19 cellular contexts compared by ENCODE assay signal in genomic region chr11:9150944-9151343, GRCh38. TPM values are rescaled to one million over a fixed set of nuclear protein-coding genes. Genes with fewer than 3 reads are reported as not detected.
DNase-seq lines count a peak whose midpoint lies in the region; ATAC-seq and TF ChIP-seq lines count a peak whose summit lies in the region.
"Had no signal": no experiment of that assay in that cellular context is flagged by ENCODE, and none has a peak within 500 bp of the region (broad histone marks: within the 10 kb centered on the region; RNA-seq: fewer than 3 reads in every experiment).

No MANE protein-coding gene starts in this region.

- H3K27ac ChIP-seq in ACC112 (ENCODE audit: low read depth, low read length) = peak overlapping the region; percentile 95
- H3K27ac ChIP-seq: SJCRH30 had no signal

- DNase-seq in LHCN-M2 (ENCODE audit: low read depth) (peak; percentile 41), cardiac fibroblast (ENCODE audit: low read depth in 2 of 2) (peak; percentile 58 to 72), fibroblast of the aortic adventitia (ENCODE audit: low read depth) (peak; percentile 33), NCI-H1436 treated with DMSO at 0.1 percent for 48 hours (lab: John Stamatoyannopoulos, UW) (no peak)
- no peak for DNase-seq in activated naive CD4-positive, alpha-beta T cell (lab: John Stamatoyannopoulos, UW)
- DNase-seq: 8988T, C1 segment of cervical spinal cord, KG1, MM.1S, NCI-H1417, NCI-H2029, NCI-H526, RPMI8226, SJCRH30 had no signal

- peaks cover 71% of the 10 kb centered on the region for H3K36me3 Mint-ChIP-seq in activated T-helper 17 cell treated with anti-CD3 and anti-CD28 coated beads, Interleukin-2, amount 50 U/mL, for 72 hours (ENCODE audit: low read depth)

- no peak overlapping the region for H2AFZ ChIP-seq in ACC112 (ENCODE audit: low read length, unreplicated experiment)
- H2AFZ ChIP-seq: GM23338 had no signal

- peaks cover 65% of the 10 kb centered on the region for H3K36me3 ChIP-seq in ACC112 (ENCODE audit: insufficient read depth, low read length)

- no peak overlapping the region for H3K4me3 Mint-ChIP-seq in activated T-helper 17 cell treated with anti-CD3 and anti-CD28 coated beads, Interleukin-2, amount 50 U/mL, for 72 hours
- H3K4me3 Mint-ChIP-seq: GM23338 had no signal

- H3K4me3 ChIP-seq in ACC112 (ENCODE audit: low read depth, low read length) (peak overlapping the region; percentile 29; the same call in 1 of the 2 replicates), cardiac fibroblast (replicated peaks in 1 of 2; ENCODE audit: low read depth in 2 of 2, low read length in 2 of 2) (no peak overlapping the region), fibroblast of the aortic adventitia (ENCODE audit: low read depth, low read length) (no peak overlapping the region)
- H3K4me3 ChIP-seq: GM23338, SJCRH30 had no signal

- no peaks in the 10 kb centered on the region for H3K9me3 Mint-ChIP-seq in activated T-helper 17 cell treated with anti-CD3 and anti-CD28 coated beads, Interleukin-2, amount 50 U/mL, for 72 hours
- H3K9me3 Mint-ChIP-seq: GM23338 had no signal

- H3K27me3 Mint-ChIP-seq in activated T-helper 17 cell treated with anti-CD3 and anti-CD28 coated beads, Interleukin-2, amount 50 U/mL, for 72 hours = no peaks in the 10 kb centered on the region

- H3K4me1 Mint-ChIP-seq in activated T-helper 17 cell treated with anti-CD3 and anti-CD28 coated beads, Interleukin-2, amount 50 U/mL, for 72 hours = no peaks in the 10 kb centered on the region
- H3K4me1 Mint-ChIP-seq: GM23338 had no signal

- peaks cover 26% of the 10 kb centered on the region for H3K4me1 ChIP-seq in ACC112 (ENCODE audit: control insufficient read depth, insufficient read depth, low read length, unreplicated experiment)
- H3K4me1 ChIP-seq: SJCRH30 had no signal

- TF ChIP-seq CTCF in cardiac fibroblast (IDR thresholded peaks at IDR 0.05; ENCODE audit: low read depth, low read length) (no peak), fibroblast of the aortic adventitia (IDR thresholded peaks at IDR 0.05; ENCODE audit: insufficient read depth, low read length) (no peak)

- no peaks in the 10 kb centered on the region for H3K27me3 ChIP-seq in ACC112 (ENCODE audit: insufficient read depth, low read length)
- H3K27me3 ChIP-seq: SJCRH30 had no signal

- H3K79me2 ChIP-seq in ACC112 (ENCODE audit: control insufficient read depth, insufficient read depth, low read length, unreplicated experiment) = peaks cover 14% of the 10 kb centered on the region

- ATAC-seq in GM18858 (IDR thresholded peaks at IDR 0.05; ENCODE audit: unreplicated experiment) = no peak
- ATAC-seq in activated T-helper 17 cell treated with anti-CD3 and anti-CD28 coated beads, Interleukin-2, amount 50 U/mL, for 72 hours (replicated peaks) = no peak
- ATAC-seq: GM23338 had no signal

- H3K27ac Mint-ChIP-seq in activated T-helper 17 cell treated with anti-CD3 and anti-CD28 coated beads, Interleukin-2, amount 50 U/mL, for 72 hours = no peak overlapping the region
- H3K27ac Mint-ChIP-seq: GM23338 had no signal

RNA-seq across cellular contexts. Expression of gene SCUBE2, which starts 59.5 kb away (rescaled TPM):
- 0.06 and 0.11 TPM in 2 replicates for total RNA-seq in LHCN-M2 (2014; rRNA removed)
- 1.2 TPM for polyA plus RNA-seq in LHCN-M2 (2012)
- total RNA-seq in fibroblast of the aortic adventitia (ENCODE audit: low replicate concordance) = 0.54 and 1.1 TPM in 2 replicates
- total RNA-seq in activated T-helper 17 cell treated with anti-CD3 and anti-CD28 coated beads, Interleukin-2, amount 50 U/mL, for 72 hours = under 1 TPM in 1 of 2 donors, not detected in 1; 0.66 TPM
- total RNA-seq: OCI-LY7 had no signal

Comparison
In these comparisons a context has a peak if more than half of its experiments do, and no peak if none do; other contexts are left out.
1. DNase-seq: peak in LHCN-M2 (single experiment), cardiac fibroblast (2 of 2) and fibroblast of the aortic adventitia (single experiment); none in NCI-H1436 treated with DMSO at 0.1 percent for 48 hours (single experiment) and activated naive CD4-positive, alpha-beta T cell (0 of 4).